ENCODE assay signal across 30 cellular contexts in genomic region chr1:9038881-9039760, GRCh38. TPM values are rescaled to one million over a fixed set of nuclear protein-coding genes. Genes with fewer than 3 reads are reported as not detected.
DNase-seq lines count a peak whose midpoint lies in the region; ATAC-seq, FAIRE-seq and TF ChIP-seq lines count a peak whose summit lies in the region.
"Had no signal": no experiment of that assay in that cellular context is flagged by ENCODE, and none has a peak within 500 bp of the region (broad histone marks: within the 10 kb centered on the region; RNA-seq: fewer than 3 reads in every experiment).

No MANE protein-coding gene starts in this region.

- no peak overlapping the region for H4K91ac ChIP-seq in H1 (replicated peaks; ENCODE audit: insufficient read length, low read length)

- H3K27ac ChIP-seq in A549, result peak overlapping the region in 1 of 2 experiments; percentile 16; a peak in 1 of 6 replicates
- no peak overlapping the region for H3K27ac ChIP-seq in H1 (ENCODE audit: low read depth, low read length)
- H3K27ac ChIP-seq in pancreas, result no peak overlapping the region
- H3K27ac ChIP-seq: cardiac muscle cell, esophagus muscularis mucosa, foreskin keratinocyte, heart left ventricle, RWPE1, SK-N-MC had no signal

- TF ChIP-seq CTCF in A549 (IDR thresholded peaks at IDR 0.05) (no peak), H1 (IDR thresholded peaks at IDR 0.05; ENCODE audit: control extremely low read depth in 1 of 3, insufficient read depth in 1 of 3, low read depth in 1 of 3, low read length in 3 of 3) (no peak), pancreas (IDR thresholded peaks at IDR 0.05) (no peak), BE2C (IDR thresholded peaks at IDR 0.05; ENCODE audit: low read depth, low read length) (no peak)

- no peak overlapping the region for H2BK120ac ChIP-seq in H1 (replicated peaks; ENCODE audit: low read depth, low read length)

- peaks cover 0 to 2% of the 10 kb centered on the region in 2 experiments for H4K20me1 ChIP-seq in H1 (replicated peaks in 1 of 2; ENCODE audit: control insufficient read depth in 1 of 2, insufficient read depth in 2 of 2, low read length in 2 of 2)

- H3K14ac ChIP-seq in H1 (ENCODE audit: insufficient read length), result no peak overlapping the region

- no peak overlapping the region for H2BK5ac ChIP-seq in H1 (ENCODE audit: low read depth, low read length)

- H4K5ac ChIP-seq in H1 (ENCODE audit: insufficient read length, low read depth, low read length), result no peak overlapping the region

- H3K23me2 ChIP-seq in H1 (ENCODE audit: low read depth, low read length), result no peaks in the 10 kb centered on the region

- H3K9ac ChIP-seq in H1 (replicated peaks in 1 of 4; ENCODE audit: extremely low read depth in 1 of 4, low read depth in 3 of 4, low read length in 3 of 4), result no peak overlapping the region

- CTCF ChIA-PET in A549 (lab: Yijun Ruan, JAX) (interaction anchor here (1.8 to 2.4 kb wide), 2 partner anchors 34 to 63 kb away, joined by 6 to 9 read pairs; no protein-coding TSS in a partner anchor), H1 (lab: Charles Lee; ENCODE audit: partially characterized antibody) (interaction anchor here (0.6 to 3.7 kb wide), 11 partner anchors 9 to 738 kb away, joined by 3 to 16 read pairs (median 4); no protein-coding TSS in a partner anchor)

- 0 out of 2 replicates have a peak overlapping the region, but pooled peaks have one; percentile 29 for H2BK15ac ChIP-seq in H1 (ENCODE audit: low read length)

- H3K27me3 ChIP-seq in H1 (replicated peaks in 1 of 4; ENCODE audit: control insufficient read depth in 3 of 4, extremely low read depth in 1 of 4, insufficient read depth in 3 of 4, low read length in 3 of 4), result no peaks in the 10 kb centered on the region; a peak in 1 of 7 replicates
- no peaks in the 10 kb centered on the region for H3K27me3 ChIP-seq in pancreas
- H3K27me3 ChIP-seq in BE2C, result no peaks in the 10 kb centered on the region
- H3K27me3 ChIP-seq: cardiac muscle cell, esophagus muscularis mucosa had no signal

- ATAC-seq in A549 (peak; percentile 55 to 71; a peak in 4 of 6 replicates), pancreas (peak in 3 of 4 donors; percentile 28 to 60 (median 42)), HG02763 (IDR thresholded peaks at IDR 0.05; ENCODE audit: unreplicated experiment) (no peak)
- ATAC-seq: activated CD8-positive, alpha-beta T cell treated with anti-CD3 and anti-CD28 coated beads for 36 hours; activated T-helper 17 cell treated with anti-CD3 and anti-CD28 coated beads, Interleukin-2, amount 50 U/mL, for 72 hours; foreskin keratinocyte; HCT116 had no signal

- H3K4me1 ChIP-seq in A549 (no peaks in the 10 kb centered on the region), H1 (replicated peaks in 1 of 4; ENCODE audit: control insufficient read depth in 3 of 4, insufficient read depth in 4 of 4, low read length in 3 of 4) (no peaks in the 10 kb centered on the region), pancreas (no peaks in the 10 kb centered on the region), BE2C (no peaks in the 10 kb centered on the region)
- H3K4me1 ChIP-seq: foreskin keratinocyte, heart left ventricle had no signal

- DNase-seq in A549 (ENCODE audit: low read depth in 1 of 2, low spot score in 1 of 2) (no peak), GM12891 (ENCODE audit: insufficient read length, low spot score) (no peak), H1 (ENCODE audit: low read depth in 1 of 2, low spot score in 2 of 2) (no peak), pancreas (no peak), Kasumi-1 (lab: John Stamatoyannopoulos, UW) (no peak), BE2C (no peak), NCI-H1048 (lab: John Stamatoyannopoulos, UW) (no peak)
- DNase-seq: activated CD8-positive, alpha-beta T cell treated with anti-CD3 and anti-CD28 coated beads for 36 hours; anterior cingulate cortex; cortex of kidney; heart left ventricle; kidney glomerular epithelial cell; mesenchymal stem cell; NCI-H1417 treated with DMSO at 0.1 percent for 48 hours; NCI-H2081 treated with DMSO at 0.1 percent for 48 hours; NCI-H345; NCI-H774; T-helper 2 cell had no signal

- H3K9me3 ChIP-seq in A549, result peaks cover 5% of the 10 kb centered on the region; the same call in 2 of the 3 replicates
- peaks cover 0 to 5% of the 10 kb centered on the region in 2 experiments; a peak in 1 of 4 replicates for H3K9me3 ChIP-seq in H1 (ENCODE audit: insufficient read depth in 2 of 2, low read depth in 1 of 2, low read length in 1 of 2)
- no peaks in the 10 kb centered on the region for H3K9me3 ChIP-seq in pancreas
- no peaks in the 10 kb centered on the region for H3K9me3 ChIP-seq in BE2C

- peak overlapping the region; percentile 74; the same call in 1 of the 2 replicates for H4K8ac ChIP-seq in H1 (ENCODE audit: extremely low read depth, insufficient read depth, low read length)

- TF ChIP-seq RAD21 in A549 (conservative IDR thresholded peaks at IDR 0.05 in 1 of 2, IDR thresholded peaks at IDR 0.05 in 1 of 2) (no peak), H1 (IDR thresholded peaks at IDR 0.05 in 1 of 2, conservative IDR thresholded peaks at IDR 0.05 in 1 of 2; ENCODE audit: low read depth in 2 of 2, low read length in 2 of 2) (no peak)

- no peak overlapping the region for H3K56ac ChIP-seq in H1 (replicated peaks; ENCODE audit: insufficient read length, low read depth, low read length)

- no peak overlapping the region for H2BK20ac ChIP-seq in H1 (ENCODE audit: low read length)

- intact Hi-C loops in pancreas (cut with DNase I), result no loop called here

- no peak overlapping the region for H2AK5ac ChIP-seq in H1 (ENCODE audit: low read depth, low read length)

- POLR2A ChIA-PET in A549 (lab: Yijun Ruan, JAX) (no interaction called here), H1 (lab: Charles Lee; ENCODE audit: partially characterized antibody) (interaction anchor here (1.6 kb wide), 1 partner anchor 10 kb away, joined by 5 read pairs; no protein-coding TSS in a partner anchor)

- no peak overlapping the region for H2BK12ac ChIP-seq in H1 (ENCODE audit: low read depth, low read length)

- no peak for TF ChIP-seq POLR2A in A549 (IDR thresholded peaks at IDR 0.05; ENCODE audit: low read length)
- TF ChIP-seq POLR2A in GM12891 (IDR thresholded peaks at IDR 0.05; ENCODE audit: low read depth, low read length), result 0 out of 2 replicates have a peak, but pooled peaks have one; percentile 16
- no peak for TF ChIP-seq POLR2A in H1 (IDR thresholded peaks at IDR 0.05; ENCODE audit: control extremely low read depth in 1 of 2, low read depth in 2 of 2, low read length in 2 of 2)

- no peaks in the 10 kb centered on the region for H3K79me1 ChIP-seq in H1 (ENCODE audit: low read depth, low read length)

- TF ChIP-seq EP300 in A549 (IDR thresholded peaks at IDR 0.05) (no peak), H1 (IDR thresholded peaks at IDR 0.05; ENCODE audit: borderline replicate concordance in 1 of 2, low read depth in 2 of 2, low read length in 2 of 2) (no peak)

- no peak overlapping the region; the same call in 1 of the 2 replicates for H3K18ac ChIP-seq in H1 (ENCODE audit: extremely low read depth, low read length)

- WGBS in A549 (ENCODE audit: missing lambda C conversion rate), result no CpG with 5 or more reads among the region's 62 CpGs
- 92% methylated on average over 17 of the region's 62 CpGs; no CpG with 5 or more reads in 1 of the 2 experiments for WGBS in H1 (ENCODE audit: extremely low coverage in 1 of 2, insufficient coverage in 1 of 2, insufficient read length in 1 of 2, insufficient replicate concordance in 2 of 2, low coverage in 1 of 2, low lambda C conversion rate in 2 of 2, missing lambda C conversion rate in 1 of 2), 2 experiments
- 31 to 47% methylated on average over 57 to 62 of the region's 62 CpGs for WGBS in pancreas, 2 donors

- H3K36me3 ChIP-seq in H1 (ENCODE audit: control insufficient read depth in 2 of 4, insufficient read depth in 4 of 4, low read length in 3 of 4) (no peaks in the 10 kb centered on the region; a peak in 1 of 8 replicates), pancreas (no peaks in the 10 kb centered on the region), BE2C (no peaks in the 10 kb centered on the region)
- H3K36me3 ChIP-seq: cardiac muscle cell, esophagus muscularis mucosa, heart left ventricle had no signal

- no peak overlapping the region for H3K4me3 ChIP-seq in A549
- no peak overlapping the region for H3K4me3 ChIP-seq in H1 (ENCODE audit: extremely low read depth in 1 of 4, insufficient read depth in 2 of 4, low read depth in 3 of 4, low read length in 4 of 4)
- H3K4me3 ChIP-seq in pancreas, result no peak overlapping the region
- H3K4me3 ChIP-seq in BE2C (ENCODE audit: low read depth, low read length), result no peak overlapping the region
- H3K4me3 ChIP-seq: cardiac muscle cell, SK-N-MC had no signal

- H2AFZ ChIP-seq in H1 (ENCODE audit: low read length), result no peak overlapping the region; the same call in 1 of the 2 replicates

- H3K4ac ChIP-seq in H1 (replicated peaks; ENCODE audit: insufficient read length, low read depth, low read length), result no peak overlapping the region

- no peaks in the 10 kb centered on the region for H3K79me2 ChIP-seq in H1 (ENCODE audit: control insufficient read depth in 1 of 2, insufficient read depth in 2 of 2, low read length in 2 of 2)

- peak overlapping the region; percentile 54; the same call in 2 of the 3 replicates for H3K4me2 ChIP-seq in A549
- no peak overlapping the region for H3K4me2 ChIP-seq in H1 (ENCODE audit: insufficient read depth in 1 of 2, low read depth in 2 of 2, low read length in 2 of 2)

- no peak overlapping the region for H3K23ac ChIP-seq in H1 (ENCODE audit: insufficient read length)

- FAIRE-seq in A549 (lab: Jason Lieb, UNC) (no peak), GM12891 (lab: Jason Lieb, UNC) (no peak), H1 (lab: Jason Lieb, UNC) (no peak), pancreas (lab: Jason Lieb, UNC) (no peak)

RNA-seq across cellular contexts. Expression of gene SLC2A7, which starts 12.9 kb away (rescaled TPM):
- not detected in 2 replicates for polyA plus RNA-seq in A549 (2011; rRNA removed)
- polyA plus RNA-seq in A549 (2012; cell fraction: cytosol; rRNA removed), result 0.03 TPM in 1 of 2 replicates, not detected in the other
- not detected in 2 replicates for polyA plus RNA-seq in A549 (2012; cell fraction: nucleus; rRNA removed)
- polyA plus RNA-seq in A549 (2017; fragmentation: RNase III; extraction: RNeasy Plus Mini Kit Qiagen cat#74134 plus additional on column Dnase treatment), result 0.05 TPM in 2 of 3 replicates, not detected in the other
- not detected in 2 replicates for polyA minus RNA-seq in A549 (2011; rRNA and poly(A)+ RNA removed)
- polyA plus RNA-seq in GM12891 (2012; ENCODE audit: low read depth, missing spikeins), result not detected
- not detected in 2 replicates for total RNA-seq in H1 (2021; fragmentation: NEBNext Ultra II Directional; extraction: Animal tissue kit (Norgen Biotek cat#: 25700))
- polyA plus RNA-seq in H1 (2011; rRNA removed), result not detected in 2 replicates
- polyA plus RNA-seq in H1 (2011; cell fraction: cytosol; rRNA removed), result not detected
- polyA plus RNA-seq in H1 (2011; cell fraction: nucleus; rRNA removed), result not detected
- not detected in 4 replicates for polyA plus RNA-seq in H1 (2012, experiment 1 of 2)
- polyA plus RNA-seq in H1 (2012, experiment 2 of 2), result not detected
- polyA plus RNA-seq in H1 (2013, experiment 1 of 2), result not detected
- not detected for polyA plus RNA-seq in H1 (2013, experiment 2 of 2)
- polyA minus RNA-seq in H1 (2011; rRNA and poly(A)+ RNA removed), result not detected in 2 replicates
- not detected for polyA minus RNA-seq in H1 (2011; cell fraction: cytosol; rRNA and poly(A)+ RNA removed)
- not detected for polyA minus RNA-seq in H1 (2011; cell fraction: nucleus; rRNA and poly(A)+ RNA removed)
- not detected for total RNA-seq in pancreas
- polyA plus RNA-seq in pancreas, result not detected
- polyA plus RNA-seq in BE2C (2012; ENCODE audit: insufficient read depth, insufficient read length, low read depth), result not detected
- total RNA-seq: activated T-helper 17 cell treated with anti-CD3 and anti-CD28 coated beads, Interleukin-2, amount 50 U/mL, for 72 hours; cardiac muscle cell; esophagus muscularis mucosa; foreskin keratinocyte; HT-29; M059J; myocyte; urinary bladder had no signal
- polyA plus RNA-seq: cardiac muscle cell, foreskin keratinocyte, urinary bladder had no signal

RNA-seq across cellular contexts. Expression of gene SLC2A5, which starts 30.3 kb away (rescaled TPM):
- 0.03 and 0.12 TPM in 2 replicates for polyA plus RNA-seq in A549 (2011; rRNA removed)
- 0.04 TPM in 2 replicates for polyA plus RNA-seq in A549 (2012; cell fraction: cytosol; rRNA removed)
- 0.17 and 0.29 TPM in 2 replicates for polyA plus RNA-seq in A549 (2012; cell fraction: nucleus; rRNA removed)
- polyA plus RNA-seq in A549 (2017; fragmentation: RNase III; extraction: RNeasy Plus Mini Kit Qiagen cat#74134 plus additional on column Dnase treatment), result 0.12 to 0.22 TPM (median 0.19 TPM) in 3 replicates
- 1.5 TPM in 1 of 2 replicates, not detected in the other for polyA minus RNA-seq in A549 (2011; rRNA and poly(A)+ RNA removed)
- polyA plus RNA-seq in GM12891 (2012; ENCODE audit: low read depth, missing spikeins), result 67.7 TPM
- total RNA-seq in H1 (2021; fragmentation: NEBNext Ultra II Directional; extraction: Animal tissue kit (Norgen Biotek cat#: 25700)), result not detected in 2 replicates
- polyA plus RNA-seq in H1 (2011; rRNA removed), result 0.12 and 0.14 TPM in 2 replicates
- 0.12 TPM for polyA plus RNA-seq in H1 (2011; cell fraction: cytosol; rRNA removed)
- polyA plus RNA-seq in H1 (2011; cell fraction: nucleus; rRNA removed), result 0.27 TPM
- polyA plus RNA-seq in H1 (2012, experiment 1 of 2), result 0.06 to 0.08 TPM (median 0.08 TPM) in 3 of 4 replicates, not detected in the other
- not detected for polyA plus RNA-seq in H1 (2012, experiment 2 of 2)
- polyA plus RNA-seq in H1 (2013, experiment 1 of 2), result 0.06 TPM
- 0.04 TPM for polyA plus RNA-seq in H1 (2013, experiment 2 of 2)
- polyA minus RNA-seq in H1 (2011; rRNA and poly(A)+ RNA removed), result 0.03 and 0.07 TPM in 2 replicates
- polyA minus RNA-seq in H1 (2011; cell fraction: cytosol; rRNA and poly(A)+ RNA removed), result not detected
- polyA minus RNA-seq in H1 (2011; cell fraction: nucleus; rRNA and poly(A)+ RNA removed), result 0.10 TPM
- 1 to 10 TPM in 3 of 6 donors, under 1 TPM in 3; 0.14 to 4.4 (median 0.91) TPM for total RNA-seq in pancreas
- under 1 TPM; 0.16 to 0.19 TPM for polyA plus RNA-seq in pancreas
- not detected for polyA plus RNA-seq in BE2C (2012; ENCODE audit: insufficient read depth, insufficient read length, low read depth)
- total RNA-seq: activated CD8-positive, alpha-beta T cell treated with anti-CD3 and anti-CD28 coated beads for 36 hours; cardiac muscle cell; HT-29 had no signal
- polyA plus RNA-seq: cardiac muscle cell had no signal
